Comparison of ENCODE assay signal across 20 cellular contexts in the genomic region with DNA sequence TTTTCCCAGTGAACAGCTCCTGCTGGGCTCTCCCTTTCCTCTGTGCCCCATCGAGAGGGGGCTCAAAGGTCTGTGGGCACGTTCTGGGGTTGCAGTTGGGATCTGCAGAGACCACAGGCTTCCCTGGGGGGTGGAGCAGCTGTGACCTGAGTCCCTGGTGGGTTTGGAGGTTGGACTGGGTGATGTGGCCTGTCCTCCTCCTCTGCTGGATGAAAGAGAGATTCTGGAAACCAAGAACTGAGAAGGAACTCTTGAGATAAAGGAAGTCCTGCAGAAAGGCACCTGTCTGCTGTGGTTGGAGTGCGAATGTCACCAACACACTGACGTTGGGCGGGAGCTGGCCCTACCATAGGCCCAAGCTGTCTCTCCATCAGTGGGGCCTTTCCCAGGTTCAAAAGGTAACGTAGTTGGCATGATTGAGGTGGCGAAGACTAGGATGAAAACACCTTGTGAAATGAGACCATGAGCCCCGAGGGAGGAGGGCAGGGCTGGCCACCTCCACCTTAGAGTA.
"Had no signal": no experiment of that assay in that cellular context is flagged by ENCODE, and none has a peak within 500 bp of the region (broad histone marks: within the 10 kb centered on the region; RNA-seq: fewer than 3 reads in every experiment).

No MANE protein-coding gene starts in this region.

- H2AFZ ChIP-seq: PC-9 had no signal

- DNase-seq: activated B cell treated with CpG ODN at 0.5 μM for 24 hours; activated CD4-positive, alpha-beta memory T cell treated with anti-CD3 and anti-CD28 coated beads for 36 hours; activated CD4-positive, alpha-beta T cell treated with anti-CD3 and anti-CD28 coated beads, Interleukin-2, amount 10 ng/mL, durations not matched to agents 7 days and 5 days; activated CD8-positive, alpha-beta memory T cell treated with anti-CD3 and anti-CD28 coated beads for 24 hours; activated naive CD4-positive, alpha-beta T cell treated with Interleukin-2 at 50 U/mL for 16 hours; activated naive CD8-positive, alpha-beta T cell treated with anti-CD3 and anti-CD28 coated beads, Interleukin-2, amount 50 U/mL, for 24 hours; activated T-cell treated with anti-CD3 and anti-CD28 coated beads, Interleukin-2, amount 50 U/mL, for 4 hours; amniotic stem cell; MV-4-11; NCI-H1092 treated with DMSO at 0.1 percent for 48 hours; NCI-H1436; NCI-H187; NCI-H2081; NCI-H510A treated with DMSO at 0.1 percent for 48 hours; PC-9; SIG-M5; T-cell; T-helper 2 cell; T1000 had no signal

- H3K27ac ChIP-seq: PC-9 had no signal

- ATAC-seq: activated naive CD4-positive, alpha-beta T cell treated with anti-CD3 and anti-CD28 coated beads, Interleukin-2, amount 50 U/mL, for 72 hours; activated T-cell treated with anti-CD3 and anti-CD28 coated beads, Interleukin-2, amount 50 U/mL, for 4 hours; T-cell had no signal

- H3K4me2 ChIP-seq: PC-9 had no signal

- H3K4me3 ChIP-seq: PC-9 had no signal
